22 cellular contexts compared by ENCODE assay signal in the genomic region with DNA sequence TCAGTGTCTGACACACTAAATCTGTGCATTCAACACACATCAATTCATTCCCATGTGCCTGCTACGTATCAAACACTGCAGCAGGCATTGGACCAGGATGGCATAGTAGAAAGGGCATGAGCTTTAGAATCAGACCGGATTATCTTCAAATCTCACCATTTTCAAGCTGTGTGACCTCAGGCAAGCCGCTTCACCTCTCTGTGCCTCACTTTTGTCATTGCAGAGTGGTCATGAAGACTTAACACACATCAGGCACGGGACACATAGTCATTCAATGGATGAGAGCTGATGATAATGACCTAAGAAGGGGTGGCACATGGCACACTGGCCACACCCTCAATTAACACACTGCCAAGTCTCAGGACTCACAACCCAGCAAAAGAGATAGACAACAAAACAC. TPM values are rescaled to one million over a fixed set of nuclear protein-coding genes. Genes with fewer than 3 reads are reported as not detected.
DNase-seq lines count a peak whose midpoint lies in the region; ATAC-seq, FAIRE-seq and TF ChIP-seq lines count a peak whose summit lies in the region.
"Had no signal": no experiment of that assay in that cellular context is flagged by ENCODE, and none has a peak within 500 bp of the region (broad histone marks: within the 10 kb centered on the region; RNA-seq: fewer than 3 reads in every experiment).

No MANE protein-coding gene starts in this region.

- H2BK5ac ChIP-seq in trophoblast cell (ENCODE audit: low read depth, low read length, poor library complexity): no peak overlapping the region

- TF ChIP-seq CTCF in K562 (IDR thresholded peaks at IDR 0.05 in 2 of 3, conservative IDR thresholded peaks at IDR 0.05 in 1 of 3; ENCODE audit: insufficient read depth in 2 of 3, low read depth in 1 of 3, low read length in 3 of 3) (no peak), left lung (IDR thresholded peaks at IDR 0.05) (no peak)

- FAIRE-seq in K562 (lab: Jason Lieb, UNC): no peak
- FAIRE-seq: A549, D721Med, G401.6, GM12891 had no signal

- POLR2A ChIA-PET in K562 (lab: Yijun Ruan, JAX): no interaction called here

- BruUV-seq in K562 (replicated peaks; lab: Mats Ljungman, UMichigan): no TSS peak

- no peak for TF ChIP-seq RAD21 in K562 (CRISPR knock-in tag; conservative IDR thresholded peaks at IDR 0.05 in 1 of 2, IDR thresholded peaks at IDR 0.05 in 1 of 2)

- no peaks in the 10 kb centered on the region; a peak in 1 of 5 replicates for H3K27me3 ChIP-seq in K562 (ENCODE audit: control insufficient read depth in 2 of 2, insufficient read depth in 2 of 2, low read length in 2 of 2)
- no peaks in the 10 kb centered on the region for H3K27me3 ChIP-seq in trophoblast cell (ENCODE audit: insufficient read depth, low read length)
- H3K27me3 ChIP-seq in left lung: peaks cover 0 to 15% of the 10 kb centered on the region in 2 donors
- H3K27me3 ChIP-seq: BE2C, BLaER1 had no signal

- H4K20me1 ChIP-seq in K562 (replicated peaks; ENCODE audit: control insufficient read depth, insufficient read depth, low read length): 0 out of 2 replicates have a peak, but pooled peaks cover 6% of the 10 kb centered on the region
- H4K20me1 ChIP-seq: BLaER1 had no signal

- no peaks in the 10 kb centered on the region for H3K79me2 ChIP-seq in K562 (ENCODE audit: control insufficient read depth, insufficient read depth, low read length)
- no peaks in the 10 kb centered on the region for H3K79me2 ChIP-seq in trophoblast cell (ENCODE audit: control insufficient read depth, insufficient read depth, low read length, poor library complexity)

- in situ Hi-C loops in K562 (cut with MboI): no loop called here

- no peaks in the 10 kb centered on the region for H3K79me1 ChIP-seq in trophoblast cell (ENCODE audit: low read length)

- H4K8ac ChIP-seq in trophoblast cell (ENCODE audit: low read depth, low read length): no peak overlapping the region

- H3K14ac ChIP-seq in trophoblast cell (ENCODE audit: low read length): no peak overlapping the region

- H2BK12ac ChIP-seq in trophoblast cell (ENCODE audit: low read length): no peak overlapping the region

- intact Hi-C loops in K562 (cut with micrococcal nuclease) (no loop called here), left lung (cut with DNase I) (no loop called here)

- H3K4me1 ChIP-seq in K562 (replicated peaks in 1 of 2; ENCODE audit: control insufficient read depth in 2 of 2, insufficient read depth in 2 of 2, low read length in 2 of 2) (peaks cover 12 to 19% of the 10 kb centered on the region in 2 experiments), trophoblast cell (ENCODE audit: control insufficient read depth in 1 of 2, insufficient read depth in 2 of 2, low read length in 2 of 2) (no peaks in the 10 kb centered on the region), left lung (no peaks in the 10 kb centered on the region)
- H3K4me1 ChIP-seq: A549, BE2C, BLaER1 had no signal

- H2AFZ ChIP-seq in K562 (ENCODE audit: low read depth, low read length): no peak overlapping the region
- no peak overlapping the region for H2AFZ ChIP-seq in trophoblast cell (ENCODE audit: insufficient read depth, low read length, poor library complexity)

- H3K23ac ChIP-seq in trophoblast cell (ENCODE audit: low read length): no peak overlapping the region

- 1% methylated on average over 4 of the region's 4 CpGs for WGBS in K562 (ENCODE audit: insufficient coverage, low coverage, missing lambda C conversion rate)
- WGBS in trophoblast cell (ENCODE audit: extremely low coverage, insufficient coverage, insufficient read length): no CpG with 5 or more reads among the region's 4 CpGs

- H3K4me2 ChIP-seq in K562 (ENCODE audit: insufficient read depth, low read length) (no peak overlapping the region), trophoblast cell (ENCODE audit: low read length) (no peak overlapping the region)
- H3K4me2 ChIP-seq: A549, BLaER1 had no signal

- H3K36me3 ChIP-seq in K562 (ENCODE audit: control insufficient read depth, insufficient read depth, low read length) (no peaks in the 10 kb centered on the region), trophoblast cell (ENCODE audit: control insufficient read depth in 1 of 2, insufficient read depth in 2 of 2, low read length in 2 of 2) (no peaks in the 10 kb centered on the region), left lung (no peaks in the 10 kb centered on the region)
- H3K36me3 ChIP-seq: BE2C, BLaER1 had no signal

- peaks cover 5% of the 10 kb centered on the region for H3K9me1 ChIP-seq in K562 (ENCODE audit: control insufficient read depth, insufficient read depth, low read length)

- no peak for TF ChIP-seq POLR2A in K562 (conservative IDR thresholded peaks at IDR 0.05)

- H2BK120ac ChIP-seq in trophoblast cell (ENCODE audit: insufficient read depth, low read length, poor library complexity): no peak overlapping the region

- H3K18ac ChIP-seq in trophoblast cell (ENCODE audit: low read length): no peak overlapping the region

- H3K27ac ChIP-seq in K562 (ENCODE audit: extremely low read depth, low read depth, low read length) (no peak overlapping the region), trophoblast cell (ENCODE audit: low read depth, low read length) (no peak overlapping the region), left lung (no peak overlapping the region)
- H3K27ac ChIP-seq: 22Rv1, A549, BLaER1 had no signal

- H3K4me3 ChIP-seq in K562 (no peak overlapping the region), trophoblast cell (ENCODE audit: low read depth, low read length) (no peak overlapping the region), left lung (no peak overlapping the region)
- H3K4me3 ChIP-seq: A549, BLaER1 had no signal

- no peaks in the 10 kb centered on the region for H3K9me3 ChIP-seq in K562 (replicated peaks; ENCODE audit: control insufficient read depth, insufficient read depth, low read depth, low read length)
- H3K9me3 ChIP-seq in trophoblast cell (ENCODE audit: insufficient read depth, low read depth, low read length): peaks cover 2% of the 10 kb centered on the region
- H3K9me3 ChIP-seq in left lung: no peaks in the 10 kb centered on the region
- H3K9me3 ChIP-seq: A549, BE2C, BLaER1 had no signal

- H3K9ac ChIP-seq in K562 (ENCODE audit: insufficient read depth in 1 of 2, low read depth in 2 of 2, low read length in 2 of 2): no peak overlapping the region
- no peak overlapping the region for H3K9ac ChIP-seq in trophoblast cell (ENCODE audit: low read length)
- H3K9ac ChIP-seq: BLaER1 had no signal

- no peak overlapping the region for H4K12ac ChIP-seq in trophoblast cell (ENCODE audit: low read depth, low read length)

- no peak overlapping the region for H4K91ac ChIP-seq in trophoblast cell (ENCODE audit: low read depth, low read length)

- ATAC-seq in K562 (no peak), left lobe of liver (no peak), GM18868 (IDR thresholded peaks at IDR 0.05; ENCODE audit: unreplicated experiment) (no peak), left lung (no peak)
- ATAC-seq: A549 had no signal

- CTCF ChIA-PET in K562 (lab: Yijun Ruan, JAX; ENCODE audit: low intra/inter-chr PET ratio): no interaction called here

- DNase-seq in AG20443 (ENCODE audit: low spot score) (peak; percentile 2), K562 (ENCODE audit: extremely low read depth in 1 of 4, low spot score in 3 of 4) (no peak), left lobe of liver (ENCODE audit: low spot score) (peak; percentile 16), trophoblast cell (peak; percentile 9 to 33), hippocampal formation (lab: John Stamatoyannopoulos, UW) (no peak), left lung (no peak)
- DNase-seq: BE2C; C1 segment of cervical spinal cord; CD4-positive, alpha-beta memory T cell; CD4-positive, CD25-positive, alpha-beta regulatory T cell; CD8-positive, alpha-beta memory T cell; COR-L47; DMS79 treated with DMSO at 0.1 percent for 48 hours; GF-D8 had no signal

- no peak overlapping the region for H3K4ac ChIP-seq in trophoblast cell (ENCODE audit: low read depth, low read length)

- H2AK5ac ChIP-seq in trophoblast cell (ENCODE audit: low read length): no peak overlapping the region

- TF ChIP-seq EP300 in K562 (IDR thresholded peaks at IDR 0.05; ENCODE audit: low read length): no peak

TF ChIP-seq in K562, 482 proteins besides CTCF, POLR2A, EP300 and RAD21 (continues in another document):
- peak; percentile 44 for TF ChIP-seq BRD9 (IDR thresholded peaks at IDR 0.05; ENCODE audit: low read depth, partially characterized antibody)
- peak in 1 of 2 experiments; percentile 25; a peak in 1 of 4 replicates for TF ChIP-seq KDM1A (IDR thresholded peaks at IDR 0.05)
- no peak for TF ChIP-seq POU5F1 (IDR thresholded peaks at IDR 0.05; ENCODE audit: borderline replicate concordance, low read depth, low read length, partially characterized antibody)
- TF ChIP-seq, protein P1, sequence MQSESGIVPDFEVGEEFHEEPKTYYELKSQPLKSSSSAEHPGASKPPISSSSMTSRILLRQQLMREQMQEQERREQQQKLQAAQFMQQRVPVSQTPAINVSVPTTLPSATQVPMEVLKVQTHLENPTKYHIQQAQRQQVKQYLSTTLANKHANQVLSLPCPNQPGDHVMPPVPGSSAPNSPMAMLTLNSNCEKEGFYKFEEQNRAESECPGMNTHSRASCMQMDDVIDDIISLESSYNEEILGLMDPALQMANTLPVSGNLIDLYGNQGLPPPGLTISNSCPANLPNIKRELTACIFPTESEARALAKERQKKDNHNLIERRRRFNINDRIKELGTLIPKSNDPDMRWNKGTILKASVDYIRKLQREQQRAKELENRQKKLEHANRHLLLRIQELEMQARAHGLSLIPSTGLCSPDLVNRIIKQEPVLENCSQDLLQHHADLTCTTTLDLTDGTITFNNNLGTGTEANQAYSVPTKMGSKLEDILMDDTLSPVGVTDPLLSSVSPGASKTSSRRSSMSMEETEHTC (IDR thresholded peaks at IDR 0.05): no peak

RNA-seq across cellular contexts. Expression of a gene that starts 46.8 kb away (rescaled TPM):
- total RNA-seq in K562 (2011; cell fraction: chromatin; rRNA removed; ENCODE audit: low replicate concordance): not detected in 2 replicates
- total RNA-seq in K562 (2011; cell fraction: nucleolus; rRNA removed): not detected in 2 replicates
- not detected in 2 replicates for total RNA-seq in K562 (2011; cell fraction: nucleoplasm; rRNA removed)
- total RNA-seq in K562 (2014; rRNA removed) (0.04 TPM in 1 of 2 replicates, not detected in the other), K562 (2014; rRNA removed; fragmentation: Illumina TruSeq; extraction: Trizol) (not detected in 2 replicates), K562 (2015; rRNA removed; fragmentation: Illumina TruSeq; extraction: Trizol) (0.04 TPM in 1 of 2 replicates, not detected in the other), K562 (2021) (0.02 TPM in 1 of 2 replicates, not detected in the other), left lobe of liver (8.7 TPM), left lung (1 to 10 TPM; 1.7 to 6.1 TPM)
- polyA plus RNA-seq in K562 (2011; rRNA removed) (not detected in 2 replicates), K562 (2014; fragmentation: Illumina TruSeq; extraction: Trizol) (0.01 TPM in 1 of 2 replicates, not detected in the other), K562 (2014; fragmentation: Nextera tagmentation; extraction: Ambion mirVana) (not detected), K562 (2014; rRNA removed) (0.01 TPM in 1 of 2 replicates, not detected in the other)
- polyA plus RNA-seq in K562 (2011; cell fraction: cytosol; rRNA removed): not detected in 2 replicates
- not detected in 2 replicates for polyA plus RNA-seq in K562 (2011; cell fraction: nucleus; rRNA removed)
- 0.08 and 0.16 TPM in 2 replicates for polyA plus RNA-seq in K562 (2012)
- not detected in 2 replicates for polyA minus RNA-seq in K562 (2011; rRNA and poly(A)+ RNA removed)
- not detected in 2 replicates for polyA minus RNA-seq in K562 (2011; cell fraction: cytosol; rRNA and poly(A)+ RNA removed)
- not detected in 2 replicates for polyA minus RNA-seq in K562 (2011; cell fraction: nucleus; rRNA and poly(A)+ RNA removed)
- polyA plus RNA-seq in trophoblast cell (2013): 0.97 and 1.1 TPM in 2 replicates
- total RNA-seq: CD4-positive, alpha-beta memory T cell; CD4-positive, CD25-positive, alpha-beta regulatory T cell; CD8-positive, alpha-beta memory T cell had no signal
- polyA plus RNA-seq: CD14-positive monocyte; CD4-positive, alpha-beta memory T cell; CD4-positive, CD25-positive, alpha-beta regulatory T cell; CD8-positive, alpha-beta memory T cell had no signal

Comparison
In these comparisons a context has a peak if more than half of its experiments do, and no peak if none do; other contexts are left out.
1. DNase-seq: peak in AG20443 (single experiment), left lobe of liver (single experiment) and trophoblast cell (2 of 2); none in K562 (0 of 4), hippocampal formation (0 of 2) and left lung (0 of 2).